19 cellular contexts compared by ENCODE assay signal in genomic region chr2:15983496-15983895, GRCh38. TPM values are rescaled to one million over a fixed set of nuclear protein-coding genes. Genes with fewer than 3 reads are reported as not detected.
DNase-seq lines count a peak whose midpoint lies in the region; ATAC-seq and TF ChIP-seq lines count a peak whose summit lies in the region.
"Had no signal": no experiment of that assay in that cellular context is flagged by ENCODE, and none has a peak within 500 bp of the region (broad histone marks: within the 10 kb centered on the region; RNA-seq: fewer than 3 reads in every experiment).

No MANE protein-coding gene starts in this region.

- TF ChIP-seq CTCF in BE2C (IDR thresholded peaks at IDR 0.05; ENCODE audit: low read depth, low read length) (no peak), Loucy (conservative IDR thresholded peaks at IDR 0.05; ENCODE audit: low read length) (no peak)

- no peaks in the 10 kb centered on the region for H3K4me1 Mint-ChIP-seq in central memory CD8-positive, alpha-beta T cell

- peak overlapping the region; percentile 60 for H3K4me2 ChIP-seq in Loucy (ENCODE audit: low read depth, low read length, poor library complexity, severe bottlenecking)
- H3K4me2 ChIP-seq: A549 had no signal

- H3K27me3 ChIP-seq in BE2C (no peaks in the 10 kb centered on the region; the same call in 1 of the 2 replicates), Loucy (ENCODE audit: insufficient read depth, low read length, poor library complexity, severe bottlenecking) (no peaks in the 10 kb centered on the region)

- H2AFZ ChIP-seq in Loucy (ENCODE audit: low read length) = no peak overlapping the region

- no peaks in the 10 kb centered on the region for H3K36me3 ChIP-seq in BE2C
- no peaks in the 10 kb centered on the region for H3K36me3 ChIP-seq in Loucy (ENCODE audit: insufficient read depth, low read length)

- no peaks in the 10 kb centered on the region for H3K36me3 Mint-ChIP-seq in central memory CD8-positive, alpha-beta T cell (ENCODE audit: insufficient read depth)

- H3K27me3 Mint-ChIP-seq in central memory CD8-positive, alpha-beta T cell = no peaks in the 10 kb centered on the region

- H3F3A ChIP-seq in Loucy (ENCODE audit: low read depth) = no peaks in the 10 kb centered on the region

- ATAC-seq in central memory CD8-positive, alpha-beta T cell (replicated peaks; ENCODE audit: extremely low read depth, poor library complexity, severe bottlenecking) = peak; percentile 28
- ATAC-seq in activated CD4-positive, CD25-positive, alpha-beta regulatory T cell treated with anti-CD3 and anti-CD28 coated beads, Interleukin-2, amount 50 U/mL, for 24 hours = no peak
- no peak for ATAC-seq in GM21576 (IDR thresholded peaks at IDR 0.05; ENCODE audit: unreplicated experiment)
- ATAC-seq: PC-3 had no signal

- H3K4me3 Mint-ChIP-seq in central memory CD8-positive, alpha-beta T cell = no peak overlapping the region
- H3K4me3 Mint-ChIP-seq: HFFc6 had no signal

- no peaks in the 10 kb centered on the region for H4K20me1 ChIP-seq in Loucy (ENCODE audit: insufficient read depth, low read length, poor library complexity, severe bottlenecking)

- H3K4me3 ChIP-seq in BE2C (ENCODE audit: low read depth, low read length) = no peak overlapping the region
- H3K4me3 ChIP-seq in Loucy (ENCODE audit: low read length, poor library complexity, severe bottlenecking) = no peak overlapping the region
- H3K4me3 ChIP-seq: A549 had no signal

- H3K9me2 ChIP-seq in Loucy (replicated peaks; ENCODE audit: low read depth, low read length) = no peaks in the 10 kb centered on the region

- H3K9me3 ChIP-seq in BE2C (peaks cover 5% of the 10 kb centered on the region), Loucy (ENCODE audit: insufficient read depth, low read depth, low read length) (no peaks in the 10 kb centered on the region)
- H3K9me3 ChIP-seq: A549 had no signal

- H3K4me1 ChIP-seq in BE2C (peaks cover 51% of the 10 kb centered on the region), Loucy (ENCODE audit: insufficient read depth, low read length, poor library complexity, severe bottlenecking) (peaks cover 27% of the 10 kb centered on the region)
- H3K4me1 ChIP-seq: A549 had no signal

- peak; percentile 100 for DNase-seq in BE2C
- DNase-seq in central memory CD8-positive, alpha-beta T cell (ENCODE audit: low spot score in 2 of 2) = no peak
- DNase-seq in mesenteric fat pad (ENCODE audit: low spot score) = peak; percentile 76
- DNase-seq in stimulated activated CD4-positive, alpha-beta T cell treated with anti-CD3 and anti-CD28 coated beads, Interleukin-2, amount 100 ng/mL, for 48 hours = no peak
- DNase-seq in NCI-H187 treated with DMSO at 0.1 percent for 48 hours (lab: John Stamatoyannopoulos, UW) = no peak
- DNase-seq: HFFc6, KG1, MV-4-11, NCI-H2029, NCI-H774, PC-3, RPMI8226, SIG-M5 had no signal

- H3K9ac ChIP-seq in Loucy (ENCODE audit: low read depth, low read length, poor library complexity, severe bottlenecking) = peak overlapping the region; percentile 39

- H3K27ac Mint-ChIP-seq in central memory CD8-positive, alpha-beta T cell (ENCODE audit: low read depth) = no peak overlapping the region
- H3K27ac Mint-ChIP-seq: HFFc6 had no signal

- H3K9me3 Mint-ChIP-seq in central memory CD8-positive, alpha-beta T cell = no peaks in the 10 kb centered on the region

- no peaks in the 10 kb centered on the region for H3K79me2 ChIP-seq in Loucy (ENCODE audit: insufficient read depth, low read length)

RNA-seq across cellular contexts. Expression of gene MYCN, which starts 43.1 kb away (rescaled TPM):
- 1,296 TPM for polyA plus RNA-seq in BE2C (2012; ENCODE audit: insufficient read depth, insufficient read length, low read depth)
- 0.29 TPM for total RNA-seq in mesenteric fat pad
- total RNA-seq: H4, HFFc6, HT-29, PC-3 had no signal
- polyA plus RNA-seq: A549 had no signal

Comparison
In these comparisons a context has a peak if more than half of its experiments do, and no peak if none do; other contexts are left out.
1. DNase-seq: peak in BE2C (single experiment) and mesenteric fat pad (single experiment); none in central memory CD8-positive, alpha-beta T cell (0 of 2), stimulated activated CD4-positive, alpha-beta T cell treated with anti-CD3 and anti-CD28 coated beads, Interleukin-2, amount 100 ng/mL, for 48 hours (0 of 2) and NCI-H187 treated with DMSO at 0.1 percent for 48 hours (single experiment).